In genomic region chr11:66099746-66100145, GRCh38 we compare ENCODE assay signal across 5 cellular contexts. TPM values are rescaled to one million over a fixed set of nuclear protein-coding genes. Genes with fewer than 3 reads are reported as not detected.
"Had no signal": no experiment of that assay in that cellular context is flagged by ENCODE, and none has a peak within 500 bp of the region (broad histone marks: within the 10 kb centered on the region; RNA-seq: fewer than 3 reads in every experiment).

No MANE protein-coding gene starts in this region.

RNA-seq across cellular contexts. Expression of gene GAL3ST3, which starts 50.8 kb away (rescaled TPM):
- total RNA-seq: activated CD4-positive, alpha-beta memory T cell treated with anti-CD3 and anti-CD28 coated beads for 36 hours; aorta; esophagus mucosa; left colon; lower leg skin had no signal
- polyA plus RNA-seq: aorta had no signal
